Comparison of ENCODE assay signal across 17 cellular contexts in genomic region chr13:33191425-33192221, GRCh38.
DNase-seq lines count a peak whose midpoint lies in the region; FAIRE-seq lines count a peak whose summit lies in the region.
"Had no signal": no experiment of that assay in that cellular context is flagged by ENCODE, and none has a peak within 500 bp of the region (broad histone marks: within the 10 kb centered on the region; RNA-seq: fewer than 3 reads in every experiment).

No MANE protein-coding gene starts in this region.

- FAIRE-seq in GM19239 (lab: Jason Lieb, UNC): peak; percentile 77
- FAIRE-seq: H54 had no signal

- peaks cover 85% of the 10 kb centered on the region for H3K4me1 ChIP-seq in skeletal muscle satellite cell (ENCODE audit: control insufficient read depth, insufficient read depth, low read length)

- H3K27ac ChIP-seq in SK-N-MC: peak overlapping the region; percentile 67
- H3K27ac ChIP-seq: Peyer's patch had no signal

- no peak for DNase-seq in GM19239 (ENCODE audit: insufficient read length, low spot score)
- DNase-seq in SK-N-MC (ENCODE audit: low read depth, low spot score): no peak
- DNase-seq in glomerular visceral epithelial cell (ENCODE audit: extremely low spot score): peak; percentile 85
- no peak for DNase-seq in T1000 (lab: John Stamatoyannopoulos, UW)
- no peak for DNase-seq in amygdala (lab: John Stamatoyannopoulos, UW)
- no peak for DNase-seq in activated CD4-positive, CD25-positive, alpha-beta regulatory T cell (lab: John Stamatoyannopoulos, UW)
- DNase-seq: activated B cell treated with CpG ODN at 0.5 μM for 24 hours; activated CD8-positive, alpha-beta memory T cell treated with anti-CD3 and anti-CD28 coated beads, Interleukin-2, amount 10 ng/mL, durations not matched to agents 7 days and 5 days; DMS79; dorsolateral prefrontal cortex; natural killer cell; NCI-H526 treated with DMSO at 0.1 percent for 48 hours; Peyer's patch; retina; T-cell had no signal

- H3K4me2 ChIP-seq in skeletal muscle satellite cell (ENCODE audit: low read length): peak overlapping the region; percentile 2

- H3K9ac ChIP-seq in SK-N-MC (ENCODE audit: insufficient read length) (no peak overlapping the region), skeletal muscle satellite cell (ENCODE audit: low read depth, low read length) (peak overlapping the region; percentile 61)

- no peaks in the 10 kb centered on the region; the same call in 1 of the 2 replicates for H3K36me3 ChIP-seq in SK-N-MC (ENCODE audit: insufficient read depth, low read length)
- H3K36me3 ChIP-seq in skeletal muscle satellite cell (ENCODE audit: insufficient read depth, low read length): peaks cover 25% of the 10 kb centered on the region
- H3K36me3 ChIP-seq: Peyer's patch had no signal

- H3K4me3 ChIP-seq in SK-N-MC (no peak overlapping the region), skeletal muscle satellite cell (ENCODE audit: low read length) (no peak overlapping the region)
- H3K4me3 ChIP-seq: dorsolateral prefrontal cortex, Peyer's patch had no signal

- H3K9me3 ChIP-seq in SK-N-MC (ENCODE audit: low read depth, low read length) (no peaks in the 10 kb centered on the region), skeletal muscle satellite cell (replicated peaks; ENCODE audit: low read length) (no peaks in the 10 kb centered on the region)
- H3K9me3 ChIP-seq: Peyer's patch had no signal

- H3K27me3 ChIP-seq in skeletal muscle satellite cell (ENCODE audit: control insufficient read depth, insufficient read depth, low read length): no peaks in the 10 kb centered on the region
- H3K27me3 ChIP-seq: dorsolateral prefrontal cortex, Peyer's patch had no signal
